16 cellular contexts compared by ENCODE assay signal in the genomic region with DNA sequence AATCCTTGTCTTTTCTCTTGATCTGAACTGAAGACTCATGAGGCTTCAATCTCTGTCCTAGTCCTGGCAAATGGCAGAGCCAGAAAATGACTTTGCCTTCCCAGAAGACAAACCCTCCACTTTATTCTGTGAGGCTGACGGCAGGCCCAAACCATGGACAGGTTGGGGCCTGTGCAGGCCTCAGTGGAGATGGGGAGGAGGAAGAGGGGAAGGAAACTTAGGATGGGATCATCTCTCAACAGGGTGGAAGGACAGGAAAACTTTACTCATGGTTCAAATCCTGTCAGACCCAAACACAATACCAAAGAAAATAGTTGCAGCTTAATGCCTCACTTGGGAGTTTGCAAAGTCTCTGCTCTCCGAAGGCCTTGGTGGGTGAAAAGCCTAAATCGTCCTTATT. TPM values are rescaled to one million over a fixed set of nuclear protein-coding genes. Genes with fewer than 3 reads are reported as not detected.
DNase-seq lines count a peak whose midpoint lies in the region; ATAC-seq, FAIRE-seq and TF ChIP-seq lines count a peak whose summit lies in the region.
"Had no signal": no experiment of that assay in that cellular context is flagged by ENCODE, and none has a peak within 500 bp of the region (broad histone marks: within the 10 kb centered on the region; RNA-seq: fewer than 3 reads in every experiment).

No MANE protein-coding gene starts in this region.

- H2AFZ ChIP-seq in HepG2 (ENCODE audit: low read length) (no peak overlapping the region), keratinocyte (ENCODE audit: control insufficient read depth, low read length) (no peak overlapping the region)

- no peaks in the 10 kb centered on the region for H3K27me3 Mint-ChIP-seq in activated T-helper 17 cell treated with anti-CD3 and anti-CD28 coated beads, Interleukin-2, amount 50 U/mL, for 72 hours
- H3K27me3 Mint-ChIP-seq: CD4-positive, CD25-positive, alpha-beta regulatory T cell had no signal

- no peak for FAIRE-seq in HepG2 (lab: Jason Lieb, UNC)
- no peak for FAIRE-seq in bronchial epithelial cell (lab: Jason Lieb, UNC)
- FAIRE-seq in keratinocyte (lab: Jason Lieb, UNC), result peak; percentile 23
- no peak for FAIRE-seq in urothelium cell line (lab: Jason Lieb, UNC)

- no peak for TF ChIP-seq EP300 in HepG2 (IDR thresholded peaks at IDR 0.05; ENCODE audit: low read depth in 2 of 2, low read length in 2 of 2)
- TF ChIP-seq EP300 in HepG2 (CRISPR knock-in tag; IDR thresholded peaks at IDR 0.05; ENCODE audit: borderline replicate concordance), result no peak

- H3K36me3 Mint-ChIP-seq in activated T-helper 17 cell treated with anti-CD3 and anti-CD28 coated beads, Interleukin-2, amount 50 U/mL, for 72 hours (ENCODE audit: low read depth), result peaks cover 42% of the 10 kb centered on the region

- H3K36me3 ChIP-seq in HepG2 (replicated peaks in 1 of 2; ENCODE audit: control insufficient read depth in 1 of 2, insufficient read depth in 2 of 2, low read length in 2 of 2), result peaks cover 11 to 49% of the 10 kb centered on the region in 2 experiments
- H3K36me3 ChIP-seq in right lobe of liver, result peaks cover 0 to 55% (median 33%) of the 10 kb centered on the region in 4 donors
- H3K36me3 ChIP-seq in bronchial epithelial cell (ENCODE audit: control insufficient read depth, insufficient read depth, low read length), result peaks cover 12% of the 10 kb centered on the region
- H3K36me3 ChIP-seq in keratinocyte (ENCODE audit: control insufficient read depth in 2 of 2, extremely low read depth in 1 of 2, insufficient read depth in 2 of 2, low read length in 2 of 2), result peaks cover 34 to 42% of the 10 kb centered on the region in 2 experiments

- peaks cover 18% of the 10 kb centered on the region for H3K4me1 Mint-ChIP-seq in activated T-helper 17 cell treated with anti-CD3 and anti-CD28 coated beads, Interleukin-2, amount 50 U/mL, for 72 hours

- WGBS in HepG2 (ENCODE audit: low lambda C conversion rate), result 100% methylated on average over 3 of the region's 3 CpGs
- 100% methylated on average over 3 of the region's 3 CpGs for WGBS in right lobe of liver (ENCODE audit: insufficient coverage, low coverage, low lambda C conversion rate, missing lambda C conversion rate)

- H3K4me3 ChIP-seq in HepG2 (replicated peaks in 1 of 3; ENCODE audit: insufficient read depth in 1 of 3, low read depth in 2 of 3, low read length in 3 of 3) (no peak overlapping the region), right lobe of liver (no peak overlapping the region), bronchial epithelial cell (ENCODE audit: low read depth, low read length) (no peak overlapping the region), keratinocyte (ENCODE audit: control insufficient read depth in 2 of 3, extremely low read depth in 1 of 3, insufficient read depth in 2 of 3, low read depth in 1 of 3, low read length in 3 of 3) (no peak overlapping the region)

- no peak overlapping the region for H3K4me3 Mint-ChIP-seq in activated T-helper 17 cell treated with anti-CD3 and anti-CD28 coated beads, Interleukin-2, amount 50 U/mL, for 72 hours

- TF ChIP-seq CTCF in HepG2 (CRISPR knock-in tag; IDR thresholded peaks at IDR 0.05), result no peak
- no peak for TF ChIP-seq CTCF in right lobe of liver (IDR thresholded peaks at IDR 0.05)
- TF ChIP-seq CTCF in bronchial epithelial cell (IDR thresholded peaks at IDR 0.05; ENCODE audit: insufficient read depth, low read length, severe bottlenecking), result no peak
- TF ChIP-seq CTCF in keratinocyte (optimal IDR thresholded peaks at IDR 0.05 in 1 of 3, IDR thresholded peaks at IDR 0.05 in 1 of 3, conservative IDR thresholded peaks at IDR 0.05 in 1 of 3; ENCODE audit: extremely low read depth in 1 of 3, insufficient read depth in 2 of 3, low read length in 3 of 3), result no peak

- intact Hi-C loops in HepG2 (cut with micrococcal nuclease; ENCODE audit: unreplicated experiment) (loop anchor here (10.0 kb wide), 1 partner anchor 62 kb away; no protein-coding TSS in a partner anchor), right lobe of liver (cut with DNase I) (no loop called here)

- DNase-seq in HepG2 (ENCODE audit: low spot score) (no peak), right lobe of liver (no peak), bronchial epithelial cell (ENCODE audit: low read depth) (peak; percentile 38), keratinocyte (ENCODE audit: low read depth, low spot score) (no peak), activated T-cell treated with anti-CD3 and anti-CD28 coated beads for 4 hours (no peak), urothelium cell line (ENCODE audit: low spot score) (no peak)
- DNase-seq: AML-193; CD4-positive, CD25-positive, alpha-beta regulatory T cell; HCEC 1CT; KBM-7; NCI-H1436; NCI-H2029 treated with DMSO at 0.1 percent for 48 hours; NCI-H748 treated with DMSO at 0.1 percent for 48 hours; OCI-M1; SIG-M5 had no signal

- H4K20me1 ChIP-seq in HepG2 (ENCODE audit: insufficient read depth, low read length) (no peaks in the 10 kb centered on the region; the same call in none of the 2 replicates), keratinocyte (ENCODE audit: control insufficient read depth, extremely low read depth, insufficient read depth, low read length) (no peaks in the 10 kb centered on the region)

- TF ChIP-seq POLR2A in HepG2 (IDR thresholded peaks at IDR 0.05; ENCODE audit: insufficient read depth in 1 of 2, low read depth in 2 of 2, low read length in 2 of 2), result peak in 1 of 2 experiments; percentile 61; a peak in 1 of 4 replicates
- no peak for TF ChIP-seq POLR2A in right lobe of liver (IDR thresholded peaks at IDR 0.05)

- H3K9me3 Mint-ChIP-seq in activated T-helper 17 cell treated with anti-CD3 and anti-CD28 coated beads, Interleukin-2, amount 50 U/mL, for 72 hours, result no peaks in the 10 kb centered on the region
- H3K9me3 Mint-ChIP-seq: CD4-positive, CD25-positive, alpha-beta regulatory T cell had no signal

- H3K27me3 ChIP-seq in HepG2 (ENCODE audit: control insufficient read depth in 1 of 2, insufficient read depth in 2 of 2, low read length in 2 of 2) (no peaks in the 10 kb centered on the region), right lobe of liver (no peaks in the 10 kb centered on the region), bronchial epithelial cell (ENCODE audit: control insufficient read depth, insufficient read depth, low read length) (no peaks in the 10 kb centered on the region), keratinocyte (ENCODE audit: control insufficient read depth, extremely low read depth, insufficient read depth, low read length) (no peaks in the 10 kb centered on the region)

- no peaks in the 10 kb centered on the region for H3K9me1 ChIP-seq in keratinocyte (ENCODE audit: control insufficient read depth, extremely low read depth, insufficient read depth, low read length)

- 0 out of 2 replicates have a peak, but pooled peaks have one; percentile 14 for TF ChIP-seq RAD21 in HepG2 (CRISPR knock-in tag; IDR thresholded peaks at IDR 0.05)

- peaks cover 24% of the 10 kb centered on the region for H3K4me1 ChIP-seq in HepG2 (ENCODE audit: insufficient read depth, low read length)
- peaks cover 0 to 14% (median 5%) of the 10 kb centered on the region in 4 donors for H3K4me1 ChIP-seq in right lobe of liver
- peaks cover 30% of the 10 kb centered on the region for H3K4me1 ChIP-seq in keratinocyte (ENCODE audit: control insufficient read depth, extremely low read depth, insufficient read depth, low read length)

- H3K9ac ChIP-seq in HepG2 (ENCODE audit: insufficient read depth, low read depth, low read length) (no peak overlapping the region), keratinocyte (ENCODE audit: control insufficient read depth, extremely low read depth, insufficient read depth, low read length) (no peak overlapping the region)

- H3K4me2 ChIP-seq in HepG2 (ENCODE audit: low read depth, low read length) (no peak overlapping the region), keratinocyte (ENCODE audit: control insufficient read depth, extremely low read depth, insufficient read depth, low read depth, low read length) (peak overlapping the region; percentile 23)

- no peaks in the 10 kb centered on the region for H3K79me2 ChIP-seq in HepG2 (ENCODE audit: insufficient read depth, low read length)
- H3K79me2 ChIP-seq in keratinocyte (ENCODE audit: control insufficient read depth, insufficient read depth, low read length), result peaks cover 6% of the 10 kb centered on the region

- CTCF ChIA-PET in HepG2 (lab: Yijun Ruan, JAX; ENCODE audit: low intra/inter-chr PET ratio, low total read pairs), result no interaction called here

- H3K27ac Mint-ChIP-seq in activated T-helper 17 cell treated with anti-CD3 and anti-CD28 coated beads, Interleukin-2, amount 50 U/mL, for 72 hours, result no peak overlapping the region

- POLR2A ChIA-PET in HepG2 (lab: Yijun Ruan, JAX), result no interaction called here

- dilution Hi-C loops in keratinocyte (cut with MboI; ENCODE audit: extremely low pct_ligation_motif_present, low sequenced_read_pairs), result no loop called here

- BruUV-seq in HepG2 (replicated peaks; lab: Mats Ljungman, UMichigan), result no TSS peak

- H3K27ac ChIP-seq in HepG2 (ENCODE audit: extremely low read length, insufficient read depth, low read length) (no peak overlapping the region), right lobe of liver (no peak overlapping the region), keratinocyte (ENCODE audit: control insufficient read depth, insufficient read depth, low read length) (peak overlapping the region; percentile 2)

- in situ Hi-C loops in HepG2 (cut with HindIII; ENCODE audit: extremely low pct_ligation_motif_present, low pct_unique_long_range_greater_than_20kb), result loop anchor here (25.0 kb wide), 1 partner anchor 270 kb away; a partner anchor contains a TSS

- H3K9me3 ChIP-seq in HepG2 (ENCODE audit: low read length) (no peaks in the 10 kb centered on the region), right lobe of liver (no peaks in the 10 kb centered on the region), keratinocyte (ENCODE audit: control insufficient read depth, low read depth, low read length) (no peaks in the 10 kb centered on the region)

- no peak for ATAC-seq in HepG2
- ATAC-seq in right lobe of liver, result no peak
- no peak for ATAC-seq in activated T-helper 17 cell treated with anti-CD3 and anti-CD28 coated beads, Interleukin-2, amount 50 U/mL, for 72 hours (replicated peaks)

RNA-seq across cellular contexts. Expression of a gene that starts 9.8 kb away (rescaled TPM):
- 2,153 and 2,707 TPM in 2 replicates for total RNA-seq in HepG2 (2016; rRNA removed; fragmentation: Illumina TruSeq; extraction: Trizol)
- 3,399 and 3,946 TPM in 2 replicates for total RNA-seq in HepG2 (2016; cell fraction: cytosol; rRNA removed; fragmentation: Illumina TruSeq; extraction: Trizol; ENCODE audit: low read depth)
- 2,233 and 2,738 TPM in 2 replicates for total RNA-seq in HepG2 (2016; cell fraction: insoluble cytoplasmic fraction; rRNA removed; fragmentation: Illumina TruSeq; extraction: Trizol)
- total RNA-seq in HepG2 (2016; cell fraction: membrane; rRNA removed; fragmentation: Illumina TruSeq; extraction: Trizol), result 4,869 and 5,089 TPM in 2 replicates
- 939 and 964 TPM in 2 replicates for total RNA-seq in HepG2 (2016; cell fraction: nucleus; rRNA removed; fragmentation: Illumina TruSeq; extraction: Trizol)
- 1,417 and 1,531 TPM in 2 replicates for polyA plus RNA-seq in HepG2 (2011; rRNA removed)
- 1,474 and 2,087 TPM in 2 replicates for polyA plus RNA-seq in HepG2 (2011; cell fraction: cytosol; rRNA removed)
- 305 and 370 TPM in 2 replicates for polyA plus RNA-seq in HepG2 (2011; cell fraction: nucleus; rRNA removed)
- 1,992 and 2,004 TPM in 2 replicates for polyA plus RNA-seq in HepG2 (2012)
- polyA plus RNA-seq in HepG2 (2016; cell fraction: cytosol; fragmentation: Illumina TruSeq; extraction: Trizol; ENCODE audit: low read depth), result 4,970 and 5,082 TPM in 2 replicates
- 3,334 and 3,710 TPM in 2 replicates for polyA plus RNA-seq in HepG2 (2016; cell fraction: insoluble cytoplasmic fraction; fragmentation: Illumina TruSeq; extraction: Trizol; ENCODE audit: low read depth)
- polyA plus RNA-seq in HepG2 (2016; cell fraction: membrane; fragmentation: Illumina TruSeq; extraction: Trizol; ENCODE audit: low read depth), result 5,948 and 6,204 TPM in 2 replicates
- 1,777 and 1,903 TPM in 2 replicates for polyA plus RNA-seq in HepG2 (2016; cell fraction: nucleus; fragmentation: Illumina TruSeq; extraction: Trizol; ENCODE audit: insufficient read depth, low read depth)
- polyA minus RNA-seq in HepG2 (2011; rRNA and poly(A)+ RNA removed; ENCODE audit: low replicate concordance), result 284 and 635 TPM in 2 replicates
- polyA minus RNA-seq in HepG2 (2011; cell fraction: cytosol; rRNA and poly(A)+ RNA removed), result 320 and 336 TPM in 2 replicates
- polyA minus RNA-seq in HepG2 (2011; cell fraction: nucleus; rRNA and poly(A)+ RNA removed), result 339 and 420 TPM in 2 replicates
- 100 to 1,000 TPM; 187 to 394 (median 327) TPM for total RNA-seq in right lobe of liver
- 1,214 and 1,407 TPM in 2 replicates for total RNA-seq in bronchial epithelial cell
- 1,089 to 1,483 TPM (median 1,450 TPM) in 3 replicates for polyA plus RNA-seq in keratinocyte
- polyA plus RNA-seq in keratinocyte (2011; ENCODE audit: low read depth), result 769 TPM
- 863 and 1,235 TPM in 2 replicates for polyA plus RNA-seq in keratinocyte (2011; cell fraction: cytosol; rRNA removed)
- polyA plus RNA-seq in keratinocyte (2011; cell fraction: nucleus; rRNA removed), result 267 and 297 TPM in 2 replicates
- 1,861 and 2,131 TPM in 2 replicates for polyA plus RNA-seq in keratinocyte (2012; ENCODE audit: low replicate concordance)
- polyA minus RNA-seq in keratinocyte, result 257 to 398 TPM (median 392 TPM) in 3 replicates
- 683 TPM for polyA minus RNA-seq in keratinocyte (2011; cell fraction: cytosol; rRNA and poly(A)+ RNA removed)
- 94.8 and 128 TPM in 2 replicates for polyA minus RNA-seq in keratinocyte (2011; cell fraction: nucleus; rRNA and poly(A)+ RNA removed)
- 1,000 to 10,000 TPM; 1,241 to 1,415 TPM for total RNA-seq in activated T-helper 17 cell treated with anti-CD3 and anti-CD28 coated beads, Interleukin-2, amount 50 U/mL, for 72 hours

RNA-seq across cellular contexts. Expression of a gene that starts 10.0 kb away (rescaled TPM):
- total RNA-seq in HepG2 (2016; rRNA removed; fragmentation: Illumina TruSeq; extraction: Trizol) (4.9 and 5.6 TPM in 2 replicates), right lobe of liver (10 to 100 TPM in 2 of 6 experiments, 1 to 10 TPM in 4; 4.0 to 16.4 (median 6.9) TPM), bronchial epithelial cell (4.2 and 5.4 TPM in 2 replicates)
- total RNA-seq in HepG2 (2016; cell fraction: cytosol; rRNA removed; fragmentation: Illumina TruSeq; extraction: Trizol; ENCODE audit: low read depth), result 1.4 and 2.4 TPM in 2 replicates
- total RNA-seq in HepG2 (2016; cell fraction: insoluble cytoplasmic fraction; rRNA removed; fragmentation: Illumina TruSeq; extraction: Trizol), result 4.9 and 5.0 TPM in 2 replicates
- 1.9 and 2.3 TPM in 2 replicates for total RNA-seq in HepG2 (2016; cell fraction: membrane; rRNA removed; fragmentation: Illumina TruSeq; extraction: Trizol)
- total RNA-seq in HepG2 (2016; cell fraction: nucleus; rRNA removed; fragmentation: Illumina TruSeq; extraction: Trizol), result 19.3 and 22.0 TPM in 2 replicates
- polyA plus RNA-seq in HepG2 (2011; rRNA removed) (6.1 and 7.6 TPM in 2 replicates), keratinocyte (3.4 to 5.4 TPM (median 5.1 TPM) in 3 replicates)
- 1.7 and 1.8 TPM in 2 replicates for polyA plus RNA-seq in HepG2 (2011; cell fraction: cytosol; rRNA removed)
- polyA plus RNA-seq in HepG2 (2011; cell fraction: nucleus; rRNA removed), result 24.5 and 26.0 TPM in 2 replicates
- polyA plus RNA-seq in HepG2 (2012), result 5.0 and 5.3 TPM in 2 replicates
- polyA plus RNA-seq in HepG2 (2016; cell fraction: cytosol; fragmentation: Illumina TruSeq; extraction: Trizol; ENCODE audit: low read depth), result 0.43 and 0.66 TPM in 2 replicates
- 2.1 and 3.1 TPM in 2 replicates for polyA plus RNA-seq in HepG2 (2016; cell fraction: insoluble cytoplasmic fraction; fragmentation: Illumina TruSeq; extraction: Trizol; ENCODE audit: low read depth)
- polyA plus RNA-seq in HepG2 (2016; cell fraction: membrane; fragmentation: Illumina TruSeq; extraction: Trizol; ENCODE audit: low read depth), result 1.2 and 1.3 TPM in 2 replicates
- polyA plus RNA-seq in HepG2 (2016; cell fraction: nucleus; fragmentation: Illumina TruSeq; extraction: Trizol; ENCODE audit: insufficient read depth, low read depth), result 18.3 and 20.6 TPM in 2 replicates
- 6.2 and 10.3 TPM in 2 replicates for polyA minus RNA-seq in HepG2 (2011; rRNA and poly(A)+ RNA removed; ENCODE audit: low replicate concordance)
- polyA minus RNA-seq in HepG2 (2011; cell fraction: cytosol; rRNA and poly(A)+ RNA removed), result 1.2 and 2.4 TPM in 2 replicates
- 26.0 and 33.4 TPM in 2 replicates for polyA minus RNA-seq in HepG2 (2011; cell fraction: nucleus; rRNA and poly(A)+ RNA removed)
- 9.0 TPM for polyA plus RNA-seq in keratinocyte (2011; ENCODE audit: low read depth)
- 1.2 and 2.6 TPM in 2 replicates for polyA plus RNA-seq in keratinocyte (2011; cell fraction: cytosol; rRNA removed)
- polyA plus RNA-seq in keratinocyte (2011; cell fraction: nucleus; rRNA removed), result 23.5 and 30.4 TPM in 2 replicates
- 2.4 and 4.1 TPM in 2 replicates for polyA plus RNA-seq in keratinocyte (2012; ENCODE audit: low replicate concordance)
- 5.9 to 16.1 TPM (median 8.5 TPM) in 3 replicates for polyA minus RNA-seq in keratinocyte
- 2.5 TPM for polyA minus RNA-seq in keratinocyte (2011; cell fraction: cytosol; rRNA and poly(A)+ RNA removed)
- 15.6 and 30.3 TPM in 2 replicates for polyA minus RNA-seq in keratinocyte (2011; cell fraction: nucleus; rRNA and poly(A)+ RNA removed)
- total RNA-seq in activated T-helper 17 cell treated with anti-CD3 and anti-CD28 coated beads, Interleukin-2, amount 50 U/mL, for 72 hours, result 10 to 100 TPM; 15.2 to 19.9 TPM
